Comparison of ENCODE assay signal across 9 cellular contexts in the genomic region with DNA sequence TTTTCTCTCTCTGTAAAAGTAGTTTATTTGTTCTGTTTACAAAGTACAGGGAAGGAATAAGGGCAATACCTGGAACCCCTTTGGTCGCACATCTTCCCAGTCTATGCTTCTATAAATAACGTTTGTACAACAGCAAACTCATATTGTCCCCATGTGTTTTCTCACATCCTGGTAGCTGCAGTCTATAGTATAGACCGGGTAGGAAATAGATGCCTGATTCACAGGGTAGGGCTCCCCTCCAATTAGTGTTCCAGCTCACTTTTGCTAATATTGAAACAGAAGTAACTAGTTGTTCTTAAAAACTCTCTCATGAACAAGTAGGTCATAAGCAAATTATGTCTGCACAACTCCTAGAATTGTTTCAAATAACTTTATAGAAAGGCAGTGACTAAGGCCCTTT. TPM values are rescaled to one million over a fixed set of nuclear protein-coding genes. Genes with fewer than 3 reads are reported as not detected.
DNase-seq lines count a peak whose midpoint lies in the region; ATAC-seq and TF ChIP-seq lines count a peak whose summit lies in the region.
"Had no signal": no experiment of that assay in that cellular context is flagged by ENCODE, and none has a peak within 500 bp of the region (broad histone marks: within the 10 kb centered on the region; RNA-seq: fewer than 3 reads in every experiment).

No MANE protein-coding gene starts in this region.

- no peaks in the 10 kb centered on the region for H3K9me3 ChIP-seq in RWPE2 (ENCODE audit: severe bottlenecking)
- H3K9me3 ChIP-seq in spleen = no peaks in the 10 kb centered on the region

- H3K27ac ChIP-seq in RWPE2 (ENCODE audit: poor library complexity, severe bottlenecking) (peak overlapping the region; percentile 100), epithelial cell of prostate (peak overlapping the region; percentile 98), spleen (peak overlapping the region; percentile 61 to 90 (median 86))

- H3K27me3 ChIP-seq in RWPE2 (ENCODE audit: insufficient read depth, poor library complexity, severe bottlenecking) (no peaks in the 10 kb centered on the region), spleen (replicated peaks in 1 of 7) (no peaks in the 10 kb centered on the region)

- H3K36me3 ChIP-seq in RWPE2 (ENCODE audit: low read depth) (peaks cover 7% of the 10 kb centered on the region; the same call in 1 of the 2 replicates), spleen (peaks cover 0 to 38% (median 0%) of the 10 kb centered on the region in 6 donors)

- DNase-seq in RWPE2 (ENCODE audit: low spot score) (no peak), epithelial cell of prostate (ENCODE audit: low read depth, low spot score) (no peak), spleen (no peak), GM19240 (ENCODE audit: insufficient read length, low spot score) (no peak)
- DNase-seq: RPMI8226; stimulated activated naive CD4-positive, alpha-beta T cell treated with Interleukin-2 at 50 U/mL for 16 hours had no signal

- intact Hi-C loops in spleen (cut with DNase I; ENCODE audit: low total_unique reads) = no loop called here

- no peak for TF ChIP-seq POLR2A in spleen (IDR thresholded peaks at IDR 0.05)

- 60 to 72% (median 62%) methylated on average over 3 of the region's 3 CpGs for WGBS in spleen, 5 donors

- TF ChIP-seq CTCF in RWPE2 (IDR thresholded peaks at IDR 0.05; ENCODE audit: poor library complexity, severe bottlenecking) (no peak), spleen (IDR thresholded peaks at IDR 0.05 in 8 of 11, conservative IDR thresholded peaks at IDR 0.05 in 3 of 11) (no peak)

- H3K4me3 ChIP-seq in RWPE2 (ENCODE audit: severe bottlenecking) = no peak overlapping the region
- H3K4me3 ChIP-seq in spleen = peak overlapping the region in 1 of 8 donors; percentile 46

- ATAC-seq in GM18502 (IDR thresholded peaks at IDR 0.05; ENCODE audit: poor library complexity, unreplicated experiment) (peak; percentile 24), RWPE2 (ENCODE audit: low read depth) (no peak), HG03469 (IDR thresholded peaks at IDR 0.05; ENCODE audit: unreplicated experiment) (no peak), GM19463 (IDR thresholded peaks at IDR 0.05; ENCODE audit: unreplicated experiment) (no peak)

- H3K4me1 ChIP-seq in RWPE2 (ENCODE audit: insufficient read depth, poor library complexity, severe bottlenecking) = peaks cover 48% of the 10 kb centered on the region
- peaks cover 41 to 72% (median 53%) of the 10 kb centered on the region in 6 donors for H3K4me1 ChIP-seq in spleen

RNA-seq across cellular contexts. Expression of a gene that starts 17.7 kb away (rescaled TPM):
- 100 to 1,000 TPM in 3 of 7 donors, 10 to 100 TPM in 4; 73.8 to 114 (median 81.8) TPM for total RNA-seq in spleen
- polyA plus RNA-seq in spleen = 10 to 100 TPM in 1 of 3 donors, 1 to 10 TPM in 2; 7.5 to 13.4 (median 8.6) TPM
